In the genomic region with DNA sequence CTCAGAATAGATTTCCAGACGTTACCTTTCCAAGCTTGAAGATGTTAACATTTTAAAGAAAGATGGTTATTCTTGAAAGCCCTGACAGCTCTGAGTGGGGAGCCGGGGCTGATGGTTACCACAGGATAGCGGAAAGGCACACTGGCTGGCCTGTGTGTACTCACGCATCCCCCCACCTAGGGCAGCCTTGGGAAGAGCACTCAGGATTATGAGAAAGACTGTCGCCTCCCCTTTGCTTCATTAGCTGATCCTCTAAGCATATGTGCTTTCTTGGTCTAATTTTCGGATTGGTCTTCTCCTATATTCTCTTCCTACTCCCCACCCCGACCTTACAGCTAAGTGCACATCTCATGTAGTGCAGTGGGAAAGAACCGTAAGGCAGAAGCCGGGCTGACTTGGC, we compare ENCODE assay signal across 30 cellular contexts. TPM values are rescaled to one million over a fixed set of nuclear protein-coding genes. Genes with fewer than 3 reads are reported as not detected.
"Had no signal": no experiment of that assay in that cellular context is flagged by ENCODE, and none has a peak within 500 bp of the region (broad histone marks: within the 10 kb centered on the region; RNA-seq: fewer than 3 reads in every experiment).

No MANE protein-coding gene starts in this region.

- H3K4me3 ChIP-seq: pancreas, psoas muscle, right lobe of liver, sigmoid colon, stomach, thoracic aorta, thyroid gland, tibial nerve, upper lobe of left lung, vagina had no signal

- H3K9me3 ChIP-seq: neutrophil, pancreas, psoas muscle, right lobe of liver, sigmoid colon, stomach, thoracic aorta, thyroid gland, tibial nerve, upper lobe of left lung, vagina had no signal

- H3K4me3 Mint-ChIP-seq: naive thymus-derived CD8-positive, alpha-beta T cell; natural killer cell treated with Interleukin-12 subunit alpha and Interleukin-12 subunit beta and Interleukin-15 and Interleukin-18, amount 100 ng/mL, for 72 hours; nephron progenitor cell; neural crest cell; stimulated activated memory B cell treated with anti-CD40 and anti-IgM and Interleukin-4, amounts not matched to agents 10 μg/mL and 1 μg/mL and 100 μg/mL, for 72 hours; stimulated activated naive CD8-positive, alpha-beta T cell treated with anti-CD3 and anti-CD28 coated beads, Interleukin-15, Interleukin-2, amounts not matched to agents 100 ng/mL and 50 ng/mL, for 24 hours had no signal

- ATAC-seq: naive thymus-derived CD8-positive, alpha-beta T cell; natural killer cell treated with Interleukin-12 subunit alpha and Interleukin-12 subunit beta and Interleukin-15 and Interleukin-18, amount 100 ng/mL, for 72 hours; pancreas; psoas muscle; right cardiac atrium; right lobe of liver; stimulated activated memory B cell treated with anti-CD40 and anti-IgM and Interleukin-4, amounts not matched to agents 10 μg/mL and 1 μg/mL and 100 μg/mL, for 72 hours had no signal

- H3K4me1 ChIP-seq: pancreas, psoas muscle, right lobe of liver, thyroid gland had no signal

- H3K27ac ChIP-seq: neutrophil, pancreas, psoas muscle, right lobe of liver, sigmoid colon, stomach, thyroid gland, tibial nerve, upper lobe of left lung, vagina had no signal

- H3K36me3 ChIP-seq: neutrophil, pancreas, right lobe of liver, sigmoid colon, stomach, thoracic aorta, thyroid gland, tibial nerve, upper lobe of left lung, vagina had no signal

- H3K9me3 Mint-ChIP-seq: natural killer cell treated with Interleukin-12 subunit alpha and Interleukin-12 subunit beta and Interleukin-15 and Interleukin-18, amount 100 ng/mL, for 72 hours; nephron progenitor cell; neural crest cell; stimulated activated memory B cell treated with anti-CD40 and anti-IgM and Interleukin-4, amounts not matched to agents 10 μg/mL and 1 μg/mL and 100 μg/mL, for 72 hours; stimulated activated naive CD8-positive, alpha-beta T cell treated with anti-CD3 and anti-CD28 coated beads, Interleukin-15, Interleukin-2, amounts not matched to agents 100 ng/mL and 50 ng/mL, for 24 hours had no signal

- DNase-seq: naive thymus-derived CD8-positive, alpha-beta T cell; nephron progenitor cell; nucleus accumbens; pancreas; psoas muscle; right cardiac atrium; right lobe of liver; sigmoid colon; small intestine; stimulated activated CD4-positive, alpha-beta T cell treated with anti-CD3 and anti-CD28 coated beads, Interleukin-12 subunit alpha, Interleukin-12 subunit beta, amount 100 ng/mL, for 4 hours; stimulated activated CD4-positive, alpha-beta T cell treated with anti-CD3 and anti-CD28 coated beads, Interleukin-1b, Interleukin-23, amount 100 ng/mL, for 48 hours; stimulated activated CD4-positive, alpha-beta T cell treated with anti-CD3 and anti-CD28 coated beads, Interleukin-4, amount 100 ng/mL, for 1 hour; stimulated activated CD4-positive, alpha-beta T cell treated with anti-CD3 and anti-CD28 coated beads, Interleukin-4, amount 100 ng/mL, for 4 hours; stimulated activated CD8-positive, alpha-beta memory T cell treated with anti-CD3 and anti-CD28 coated beads, Interleukin-4, amount 100 ng/mL, for 48 hours; stimulated activated naive CD4-positive, alpha-beta T cell treated with Interleukin-2 at 50 U/mL for 16 hours; stomach; thyroid gland; trophoblast cell; upper lobe of left lung had no signal

- H3K27me3 ChIP-seq: pancreas, right lobe of liver, thyroid gland, tibial nerve, upper lobe of left lung, vagina had no signal

- FAIRE-seq: pancreas, small intestine had no signal

- H3K36me3 Mint-ChIP-seq: naive thymus-derived CD8-positive, alpha-beta T cell; natural killer cell treated with Interleukin-12 subunit alpha and Interleukin-12 subunit beta and Interleukin-15 and Interleukin-18, amount 100 ng/mL, for 72 hours; stimulated activated memory B cell treated with anti-CD40 and anti-IgM and Interleukin-4, amounts not matched to agents 10 μg/mL and 1 μg/mL and 100 μg/mL, for 72 hours had no signal

- H3K27ac Mint-ChIP-seq: naive thymus-derived CD8-positive, alpha-beta T cell; natural killer cell treated with Interleukin-12 subunit alpha and Interleukin-12 subunit beta and Interleukin-15 and Interleukin-18, amount 100 ng/mL, for 72 hours; nephron progenitor cell; progenitor cell of endocrine pancreas; stimulated activated memory B cell treated with anti-CD40 and anti-IgM and Interleukin-4, amounts not matched to agents 10 μg/mL and 1 μg/mL and 100 μg/mL, for 72 hours; stimulated activated naive CD8-positive, alpha-beta T cell treated with anti-CD3 and anti-CD28 coated beads, Interleukin-15, Interleukin-2, amounts not matched to agents 100 ng/mL and 50 ng/mL, for 24 hours had no signal

RNA-seq across cellular contexts. Expression of a gene that starts 20.7 kb away (rescaled TPM):
- total RNA-seq: naive thymus-derived CD8-positive, alpha-beta T cell; natural killer cell treated with Interleukin-12 subunit alpha and Interleukin-12 subunit beta and Interleukin-15 and Interleukin-18, amount 100 ng/mL, for 72 hours; omental fat pad; pancreas; subcutaneous adipose tissue; thyroid gland had no signal
- polyA plus RNA-seq: naive thymus-derived CD8-positive, alpha-beta T cell had no signal
